9 cellular contexts compared by ENCODE assay signal in genomic region chr21:45974073-45975016, GRCh38. TPM values are rescaled to one million over a fixed set of nuclear protein-coding genes. Genes with fewer than 3 reads are reported as not detected.
A peak's percentile ranks its signal among the peaks of the same experiment; 100 is the strongest.
DNase-seq lines count a peak whose midpoint lies in the region; ATAC-seq, FAIRE-seq and TF ChIP-seq lines count a peak whose summit lies in the region.
"Had no signal": no experiment of that assay in that cellular context is flagged by ENCODE, and none has a peak within 500 bp of the region (broad histone marks: within the 10 kb centered on the region; RNA-seq: fewer than 3 reads in every experiment).

No MANE protein-coding gene starts in this region.

- peak; percentile 38 for ATAC-seq in activated naive CD8-positive, alpha-beta T cell treated with anti-CD3 and anti-CD28 coated beads, Interleukin-2, amount 10 ng/mL, durations not matched to agents 7 days and 5 days (ENCODE audit: low read depth)
- ATAC-seq in heart right ventricle (peak; percentile 8 to 46 (median 28)), pancreas (peak; percentile 12 to 54 (median 44)), GM21619 (IDR thresholded peaks at IDR 0.05; ENCODE audit: unreplicated experiment) (no peak), HG03108 (IDR thresholded peaks at IDR 0.05; ENCODE audit: unreplicated experiment) (no peak)

- POLR2A ChIA-PET in activated naive CD8-positive, alpha-beta T cell treated with anti-CD3 and anti-CD28 coated beads, Interleukin-2, amount 10 ng/mL, durations not matched to agents 7 days and 5 days (lab: Charles Lee), result interaction anchor here (0.6 to 1.0 kb wide), 6 partner anchors 27 to 659 kb away, joined by 4 to 7 read pairs (median 6); no protein-coding TSS in a partner anchor

- TF ChIP-seq POLR2A in erythroblast (IDR thresholded peaks at IDR 0.05; ENCODE audit: low read length), result no peak

- intact Hi-C loops in heart right ventricle (cut with DNase I), result loop anchor here in 7 of 10 donors (5.0 to 10.0 kb wide), 9 partner anchors 93 to 480 kb away; partner anchors contain the start of genes COL6A2 (in 3 of the 7), DIP2A (in 1 of the 7) and LSS (in 1 of the 7)
- intact Hi-C loops in pancreas (cut with DNase I), result loop anchor here in 1 of 3 donors (10.0 kb wide), 1 partner anchor 60 kb away; no protein-coding TSS in a partner anchor

- H3K36me3 Mint-ChIP-seq in activated naive CD8-positive, alpha-beta T cell treated with anti-CD3 and anti-CD28 coated beads, Interleukin-2, amount 10 ng/mL, durations not matched to agents 7 days and 5 days, result no peaks in the 10 kb centered on the region

- H3K27ac Mint-ChIP-seq in activated naive CD8-positive, alpha-beta T cell treated with anti-CD3 and anti-CD28 coated beads, Interleukin-2, amount 10 ng/mL, durations not matched to agents 7 days and 5 days, result peak overlapping the region; percentile 73

- H3K4me3 ChIP-seq in heart right ventricle (peak overlapping the region; percentile 22 to 62 (median 55)), pancreas (peak overlapping the region; percentile 28 to 50 (median 44))

- H3K9me3 ChIP-seq in heart right ventricle (no peaks in the 10 kb centered on the region), pancreas (no peaks in the 10 kb centered on the region)

- H3K9me3 Mint-ChIP-seq in activated naive CD8-positive, alpha-beta T cell treated with anti-CD3 and anti-CD28 coated beads, Interleukin-2, amount 10 ng/mL, durations not matched to agents 7 days and 5 days, result no peaks in the 10 kb centered on the region

- DNase-seq in EL (peak; percentile 80), HT1080 (ENCODE audit: low read depth) (peak; percentile 90), heart right ventricle (peak in 1 of 2 donors; percentile 67), pancreas (peak in 4 of 6 donors; percentile 33 to 78 (median 64)), erythroblast (lab: John Stamatoyannopoulos, UW) (no peak)
- DNase-seq in activated naive CD8-positive, alpha-beta T cell treated with anti-CD3 and anti-CD28 coated beads, Interleukin-2, amount 10 ng/mL, durations not matched to agents 7 days and 5 days, result no peak

- peak overlapping the region; percentile 93 to 99 (median 97) for H3K27ac ChIP-seq in heart right ventricle
- peak overlapping the region; percentile 9 to 64 (median 56) for H3K27ac ChIP-seq in pancreas

- TF ChIP-seq CTCF in heart right ventricle (IDR thresholded peaks at IDR 0.05) (no peak), pancreas (IDR thresholded peaks at IDR 0.05) (no peak)

- peaks cover 37% of the 10 kb centered on the region for H3K27me3 Mint-ChIP-seq in activated naive CD8-positive, alpha-beta T cell treated with anti-CD3 and anti-CD28 coated beads, Interleukin-2, amount 10 ng/mL, durations not matched to agents 7 days and 5 days

- peaks cover 2% of the 10 kb centered on the region for H3K4me1 Mint-ChIP-seq in activated naive CD8-positive, alpha-beta T cell treated with anti-CD3 and anti-CD28 coated beads, Interleukin-2, amount 10 ng/mL, durations not matched to agents 7 days and 5 days

- WGBS in heart right ventricle, 2 donors, result 10 to 11% methylated on average over 58 to 59 of the region's 59 CpGs
- 14 to 18% methylated on average over 59 of the region's 59 CpGs for WGBS in pancreas, 2 donors

- FAIRE-seq in pancreas (lab: Jason Lieb, UNC), result no peak
- FAIRE-seq: TTC549 had no signal

- peaks cover 21 to 80% (median 63%) of the 10 kb centered on the region in 9 donors for H3K4me1 ChIP-seq in heart right ventricle
- H3K4me1 ChIP-seq in pancreas, result peaks cover 0 to 7% (median 0%) of the 10 kb centered on the region in 3 donors

- H3K36me3 ChIP-seq in heart right ventricle (no peaks in the 10 kb centered on the region), pancreas (no peaks in the 10 kb centered on the region)

- peaks cover 0 to 54% (median 0%) of the 10 kb centered on the region in 7 donors for H3K27me3 ChIP-seq in heart right ventricle
- H3K27me3 ChIP-seq in pancreas, result peaks cover 0 to 4% (median 0%) of the 10 kb centered on the region in 4 donors

- H3K4me3 Mint-ChIP-seq in activated naive CD8-positive, alpha-beta T cell treated with anti-CD3 and anti-CD28 coated beads, Interleukin-2, amount 10 ng/mL, durations not matched to agents 7 days and 5 days, result peak overlapping the region; percentile 86

RNA-seq across cellular contexts. Expression of gene COL6A1, which starts 7.2 kb away (rescaled TPM):
- total RNA-seq in HT1080 (2014; rRNA removed; shearing (Covaris generic)), result 85.1 and 95.1 TPM in 2 replicates
- polyA plus RNA-seq in HT1080 (2015; cell fraction: cytosol; rRNA removed), result 70.2 and 70.7 TPM in 2 replicates
- polyA plus RNA-seq in HT1080 (2015; cell fraction: nucleus; rRNA removed), result 338 and 369 TPM in 2 replicates
- total RNA-seq in activated naive CD8-positive, alpha-beta T cell treated with anti-CD3 and anti-CD28 coated beads, Interleukin-2, amount 10 ng/mL, durations not matched to agents 7 days and 5 days, result 1 to 10 TPM; 3.5 to 3.8 TPM
- total RNA-seq in heart right ventricle (100 to 1,000 TPM in 5 of 10 donors, 10 to 100 TPM in 5; 71.9 to 260 (median 100) TPM), pancreas (100 to 1,000 TPM in 1 of 6 donors, 10 to 100 TPM in 5; 22.9 to 101 (median 41.9) TPM)
- polyA plus RNA-seq in heart right ventricle (100 to 1,000 TPM; 209 to 388 TPM), pancreas (100 to 1,000 TPM in 1 of 2 donors, 10 to 100 TPM in 1; 97.4 to 131 TPM)

Comparison
In these comparisons a context has a peak if more than half of its experiments do, and no peak if none do; other contexts are left out.
1. DNase-seq: peak in EL (single experiment), HT1080 (single experiment) and pancreas (4 of 6); none in activated naive CD8-positive, alpha-beta T cell treated with anti-CD3 and anti-CD28 coated beads, Interleukin-2, amount 10 ng/mL, durations not matched to agents 7 days and 5 days (single experiment) and erythroblast (0 of 2).
2. ATAC-seq: peak in activated naive CD8-positive, alpha-beta T cell treated with anti-CD3 and anti-CD28 coated beads, Interleukin-2, amount 10 ng/mL, durations not matched to agents 7 days and 5 days (single experiment), heart right ventricle (8 of 8) and pancreas (4 of 4); none in GM21619 (single experiment) and HG03108 (single experiment).
3. RNA of gene COL6A1, which starts 7.2 kb away (total RNA-seq): 71.9 to 260 TPM in heart right ventricle, 85.1 to 95.1 TPM in HT1080 and 22.9 to 101 TPM in pancreas; 3.5 to 3.8 TPM in activated naive CD8-positive, alpha-beta T cell treated with anti-CD3 and anti-CD28 coated beads, Interleukin-2, amount 10 ng/mL, durations not matched to agents 7 days and 5 days; every median in the first group is over 4 times any median in the second.